In the genomic region with DNA sequence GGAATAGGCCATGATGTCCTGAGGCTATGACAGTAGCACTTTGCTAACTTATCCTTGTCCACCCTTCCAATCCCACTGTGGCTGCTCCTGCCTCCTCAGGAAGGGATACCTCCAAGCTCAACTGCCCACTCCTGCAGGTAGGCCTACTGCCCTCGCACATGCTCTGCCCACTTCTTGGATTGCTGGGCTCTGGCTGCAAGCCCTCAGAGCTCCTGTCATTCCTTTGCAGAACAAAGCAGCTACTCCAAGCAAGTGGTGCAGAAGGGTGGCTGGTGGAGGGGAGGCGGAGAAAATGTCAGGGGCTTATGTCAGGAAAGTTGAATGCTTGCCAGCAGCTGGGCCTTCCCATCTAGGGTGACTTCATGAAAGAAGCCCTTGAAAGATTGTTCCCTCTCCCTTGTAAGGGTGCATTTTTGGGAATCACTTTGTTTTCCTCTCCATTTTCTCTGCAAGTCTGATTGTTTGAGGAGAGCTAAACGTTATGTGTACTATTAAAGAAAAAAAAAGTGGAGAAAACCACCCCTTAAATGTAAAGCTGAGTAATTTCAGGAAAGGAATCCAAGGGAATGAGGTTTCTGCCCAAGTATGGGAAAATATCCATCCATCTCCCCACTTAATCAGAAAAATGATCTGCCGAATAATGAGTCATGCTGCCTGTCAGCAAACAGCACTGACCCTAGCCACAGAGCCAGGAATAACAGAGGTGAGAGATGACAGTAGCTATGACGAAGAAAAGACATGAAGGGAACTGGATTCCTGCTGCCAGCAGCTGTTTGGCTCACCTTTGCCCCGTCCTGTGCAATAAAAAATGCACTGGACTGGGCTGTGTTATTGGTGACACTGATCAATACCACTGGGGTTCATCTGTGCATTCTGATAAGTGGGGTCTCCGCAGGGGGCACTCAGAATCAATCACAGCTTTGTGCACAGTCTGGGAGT, we compare ENCODE assay signal across 10 cellular contexts.
DNase-seq lines count a peak whose midpoint lies in the region; ATAC-seq and TF ChIP-seq lines count a peak whose summit lies in the region.
"Had no signal": no experiment of that assay in that cellular context is flagged by ENCODE, and none has a peak within 500 bp of the region (broad histone marks: within the 10 kb centered on the region; RNA-seq: fewer than 3 reads in every experiment).

No MANE protein-coding gene starts in this region.

- in situ Hi-C loops in KBM-7 (cut with MboI; ENCODE audit: low pct_unique_long_range_greater_than_20kb, low sequenced_read_pairs) = no loop called here

- peak; percentile 93 for DNase-seq in EH (ENCODE audit: low read depth)
- DNase-seq in RKO (ENCODE audit: low spot score) = peak; percentile 53
- peak; percentile 85 for DNase-seq in fibroblast of the aortic adventitia (ENCODE audit: low read depth)
- DNase-seq in renal cortical epithelial cell (ENCODE audit: low read depth) = peak; percentile 81
- DNase-seq in KBM-7 = no peak
- DNase-seq in WTC11 (ENCODE audit: low spot score) = no peak
- no peak for DNase-seq in hypothalamus (lab: John Stamatoyannopoulos, UW)
- DNase-seq: effector CD8-positive, alpha-beta T cell; NCI-H1048 had no signal

- H3K4me3 Mint-ChIP-seq in WTC11 = no peak overlapping the region

- no peak overlapping the region for H3K27ac Mint-ChIP-seq in WTC11

- no peaks in the 10 kb centered on the region for H3K36me3 Mint-ChIP-seq in WTC11

- no peak overlapping the region for H3K4me3 ChIP-seq in fibroblast of the aortic adventitia (ENCODE audit: low read depth, low read length)

- no peak for TF ChIP-seq CTCF in fibroblast of the aortic adventitia (IDR thresholded peaks at IDR 0.05; ENCODE audit: insufficient read depth, low read length)
- TF ChIP-seq CTCF in WTC11 (IDR thresholded peaks at IDR 0.05) = no peak

- peaks cover 9% of the 10 kb centered on the region for H3K4me1 Mint-ChIP-seq in WTC11

- POLR2A ChIA-PET in WTC11 (lab: Charles Lee) = no interaction called here

- no peak for ATAC-seq in HG03097 (IDR thresholded peaks at IDR 0.05; ENCODE audit: low FRiP score, unreplicated experiment)
- no peak for ATAC-seq in WTC11

- CTCF ChIA-PET in WTC11 (lab: Charles Lee) = interaction anchor here (0.9 to 2.4 kb wide), 4 partner anchors 8 to 39 kb away, joined by 3 to 11 read pairs (median 7); no protein-coding TSS in a partner anchor

- H3K27me3 Mint-ChIP-seq in WTC11 (ENCODE audit: low read depth) = no peaks in the 10 kb centered on the region

- H3K9me3 Mint-ChIP-seq in WTC11 = no peaks in the 10 kb centered on the region

TF ChIP-seq in WTC11, 78 proteins besides CTCF, POLR2A, EP300 and RAD21:
- TF ChIP-seq ATF3 (CRISPR knock-in tag; conservative IDR thresholded peaks at IDR 0.05) (no peak), MYBL2 (CRISPR knock-in tag; IDR thresholded peaks at IDR 0.05) (no peak), RORB (CRISPR knock-in tag; IDR thresholded peaks at IDR 0.05) (no peak), JUN (CRISPR knock-in tag; IDR thresholded peaks at IDR 0.05) (no peak), ZSCAN18 (CRISPR knock-in tag; IDR thresholded peaks at IDR 0.05) (no peak), PRRX2 (CRISPR knock-in tag; IDR thresholded peaks at IDR 0.05) (no peak), GABPB1 (CRISPR knock-in tag; IDR thresholded peaks at IDR 0.05) (no peak), ARID4B (CRISPR knock-in tag; IDR thresholded peaks at IDR 0.05; ENCODE audit: borderline replicate concordance) (no peak)

Comparison
In these comparisons a context has a peak if more than half of its experiments do, and no peak if none do; other contexts are left out.
1. DNase-seq: peak in EH (single experiment), RKO (single experiment), fibroblast of the aortic adventitia (single experiment) and renal cortical epithelial cell (single experiment); none in KBM-7 (single experiment), WTC11 (single experiment) and hypothalamus (0 of 51).